ENCODE assay signal across 19 cellular contexts in the genomic region with DNA sequence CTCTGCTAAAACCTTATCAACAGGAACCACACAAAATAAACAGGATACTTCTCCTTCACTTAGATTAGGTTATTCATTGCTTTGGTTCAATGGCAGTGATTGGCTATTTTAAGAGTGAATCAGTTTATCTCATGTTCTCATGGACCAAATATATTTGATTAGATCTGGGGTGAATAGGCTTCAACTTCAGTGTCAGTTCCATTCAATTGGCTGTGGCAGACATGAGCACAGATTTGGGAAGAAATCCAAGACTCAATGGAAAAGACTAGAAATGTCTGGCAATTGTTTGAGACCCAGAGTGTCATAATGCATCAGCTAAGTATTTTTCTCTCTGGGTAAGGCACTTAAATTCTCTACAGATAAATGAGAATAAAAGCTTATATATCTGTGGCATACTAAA. TPM values are rescaled to one million over a fixed set of nuclear protein-coding genes. Genes with fewer than 3 reads are reported as not detected.
DNase-seq lines count a peak whose midpoint lies in the region; TF ChIP-seq lines count a peak whose summit lies in the region.
"Had no signal": no experiment of that assay in that cellular context is flagged by ENCODE, and none has a peak within 500 bp of the region (broad histone marks: within the 10 kb centered on the region; RNA-seq: fewer than 3 reads in every experiment).

No MANE protein-coding gene starts in this region.

- no peaks in the 10 kb centered on the region for H3K36me3 ChIP-seq in adipocyte (ENCODE audit: control insufficient read depth, insufficient read depth, low read length, severe bottlenecking)
- H3K36me3 ChIP-seq: BE2C had no signal

- no peak for TF ChIP-seq CTCF in fibroblast of the aortic adventitia (IDR thresholded peaks at IDR 0.05; ENCODE audit: insufficient read depth, low read length)

- no peaks in the 10 kb centered on the region for H3K4me1 ChIP-seq in adipocyte (ENCODE audit: control insufficient read depth, insufficient read depth, low read length)

- H3K9me3 ChIP-seq in adipocyte (ENCODE audit: control insufficient read depth, low read length), result no peaks in the 10 kb centered on the region
- H3K9me3 ChIP-seq: BE2C had no signal

- no peaks in the 10 kb centered on the region for H3K27me3 ChIP-seq in adipocyte (replicated peaks; ENCODE audit: control insufficient read depth, insufficient read depth, low read length)
- H3K27me3 ChIP-seq: BE2C had no signal

- in situ Hi-C loops in KBM-7 (cut with MboI; ENCODE audit: low pct_unique_long_range_greater_than_20kb, low sequenced_read_pairs), result no loop called here

- H3K9ac ChIP-seq in adipocyte (ENCODE audit: low read length), result no peak overlapping the region

- DNase-seq in EH (ENCODE audit: low read depth) (peak; percentile 1), adipocyte (ENCODE audit: low read depth) (peak; percentile 32), dedifferentiated amniotic fluid mesenchymal stem cell (ENCODE audit: extremely low spot score) (peak; percentile 18), fibroblast of the aortic adventitia (ENCODE audit: low read depth) (peak; percentile 4), KBM-7 (no peak), HK-2 (ENCODE audit: unreplicated experiment) (no peak)
- no peak for DNase-seq in activated effector memory CD4-positive, alpha-beta T cell treated with anti-CD3 and anti-CD28 coated beads, Interleukin-2, amount 50 U/mL, for 16 hours
- DNase-seq: ACHN; BE2C; C1 segment of cervical spinal cord; CD4-positive, CD25-positive, alpha-beta regulatory T cell; CD8-positive, alpha-beta memory T cell; COR-L47; DMS 273 treated with DMSO at 0.1 percent for 48 hours; DMS53; DND-41; HCEC 1CT had no signal

- H3K4me3 ChIP-seq in adipocyte (ENCODE audit: low read length) (no peak overlapping the region), fibroblast of the aortic adventitia (ENCODE audit: low read depth, low read length) (no peak overlapping the region)
- H3K4me3 ChIP-seq: GM23338 had no signal

RNA-seq across cellular contexts. Expression of gene CDH18, which starts 37.1 kb away (rescaled TPM):
- total RNA-seq in fibroblast of the aortic adventitia (ENCODE audit: low replicate concordance), result 2.2 and 16.6 TPM in 2 replicates
- total RNA-seq: CD4-positive, CD25-positive, alpha-beta regulatory T cell; CD8-positive, alpha-beta memory T cell; HepG2 had no signal

Comparison
In these comparisons a context has a peak if more than half of its experiments do, and no peak if none do; other contexts are left out.
1. DNase-seq: peak in EH (single experiment), adipocyte (single experiment), dedifferentiated amniotic fluid mesenchymal stem cell (single experiment) and fibroblast of the aortic adventitia (single experiment); none in KBM-7 (single experiment), HK-2 (single experiment) and activated effector memory CD4-positive, alpha-beta T cell treated with anti-CD3 and anti-CD28 coated beads, Interleukin-2, amount 50 U/mL, for 16 hours (single experiment).